15 cellular contexts compared by ENCODE assay signal in genomic region chrX:80765226-80765625, GRCh38. TPM values are rescaled to one million over a fixed set of nuclear protein-coding genes. Genes with fewer than 3 reads are reported as not detected.
DNase-seq lines count a peak whose midpoint lies in the region; ATAC-seq lines count a peak whose summit lies in the region.
"Had no signal": no experiment of that assay in that cellular context is flagged by ENCODE, and none has a peak within 500 bp of the region (broad histone marks: within the 10 kb centered on the region; RNA-seq: fewer than 3 reads in every experiment).

No MANE protein-coding gene starts in this region.

- DNase-seq in EH (ENCODE audit: low read depth), result peak; percentile 88
- DNase-seq in NCI-H748 (lab: John Stamatoyannopoulos, UW; ENCODE audit: unreplicated experiment), result peak; percentile 55
- peak; percentile 52 for DNase-seq in dedifferentiated amniotic fluid mesenchymal stem cell (ENCODE audit: extremely low spot score)
- DNase-seq in non-pigmented ciliary epithelial cell (ENCODE audit: low read depth), result peak; percentile 62
- no peak for DNase-seq in SK-N-DZ (ENCODE audit: low spot score)
- DNase-seq in stimulated activated CD4-positive, alpha-beta T cell treated with anti-CD3 and anti-CD28 coated beads, Interleukin-1b, Interleukin-23, amount 100 ng/mL, for 48 hours, result no peak
- no peak for DNase-seq in COLO668 (lab: John Stamatoyannopoulos, UW; ENCODE audit: unreplicated experiment)
- DNase-seq: activated CD4-positive, alpha-beta T cell treated with anti-CD3 and anti-CD28 coated beads, Interleukin-2, amount 50 U/mL, for 4 hours; DMS53; effector memory CD4-positive, alpha-beta T cell; NCI-H2171 treated with DMSO at 0.1 percent for 48 hours; stimulated activated naive CD4-positive, alpha-beta T cell treated with Interleukin-2 at 50 U/mL for 16 hours had no signal

- no peak for ATAC-seq in HG03025 (IDR thresholded peaks at IDR 0.05; ENCODE audit: low FRiP score, unreplicated experiment)
- ATAC-seq: activated naive CD4-positive, alpha-beta T cell treated with anti-CD3 and anti-CD28 coated beads, Interleukin-2, amount 50 U/mL, for 72 hours; natural killer cell treated with Interleukin-12 subunit alpha and Interleukin-12 subunit beta and Interleukin-15 and Interleukin-18, amount 100 ng/mL, for 72 hours had no signal

RNA-seq across cellular contexts. Expression of gene BRWD3, which starts 44.5 kb away (rescaled TPM):
- polyA plus RNA-seq in SK-N-DZ (2014; cell fraction: cytosol; rRNA removed), result 5.3 and 9.3 TPM in 2 replicates
- 19.8 and 30.0 TPM in 2 replicates for polyA plus RNA-seq in SK-N-DZ (2014; cell fraction: nucleus; rRNA removed)

Comparison
In these comparisons a context has a peak if more than half of its experiments do, and no peak if none do; other contexts are left out.
1. DNase-seq: peak in EH (single experiment), NCI-H748 (single experiment), dedifferentiated amniotic fluid mesenchymal stem cell (single experiment) and non-pigmented ciliary epithelial cell (single experiment); none in SK-N-DZ (single experiment), stimulated activated CD4-positive, alpha-beta T cell treated with anti-CD3 and anti-CD28 coated beads, Interleukin-1b, Interleukin-23, amount 100 ng/mL, for 48 hours (single experiment) and COLO668 (single experiment).